13 cellular contexts compared by ENCODE assay signal in genomic region chr7:143331179-143331825, GRCh38. TPM values are rescaled to one million over a fixed set of nuclear protein-coding genes. Genes with fewer than 3 reads are reported as not detected.
DNase-seq lines count a peak whose midpoint lies in the region; ATAC-seq and TF ChIP-seq lines count a peak whose summit lies in the region.
"Had no signal": no experiment of that assay in that cellular context is flagged by ENCODE, and none has a peak within 500 bp of the region (broad histone marks: within the 10 kb centered on the region; RNA-seq: fewer than 3 reads in every experiment).

No MANE protein-coding gene starts in this region.

- H3K27me3 ChIP-seq in brain microvascular endothelial cell (replicated peaks) (no peaks in the 10 kb centered on the region), mesenchymal stem cell (ENCODE audit: control insufficient read depth in 1 of 2, insufficient read depth in 1 of 2, low read length in 2 of 2) (peaks cover 0 to 7% of the 10 kb centered on the region in 2 experiments)
- H3K27me3 ChIP-seq: BLaER1 treated with 17β-estradiol and CSF1 and Interleukin-3, amounts not matched to agents 10 nM and 100 nM had no signal

- no peaks in the 10 kb centered on the region for H3K9me3 ChIP-seq in mesenchymal stem cell (ENCODE audit: control insufficient read depth, low read length)
- H3K9me3 ChIP-seq: BLaER1 treated with 17β-estradiol and CSF1 and Interleukin-3, amounts not matched to agents 10 nM and 100 nM had no signal

- in situ Hi-C loops in brain microvascular endothelial cell (cut with HindIII; ENCODE audit: low pct_ligation_motif_present, low sequenced_read_pairs), result no loop called here

- H2BK120ac ChIP-seq in mesenchymal stem cell (ENCODE audit: low read depth, low read length), result no peak overlapping the region

- peak overlapping the region; percentile 27 for H2AFZ ChIP-seq in mesenchymal stem cell (ENCODE audit: low read depth, low read length)

- H2AK5ac ChIP-seq in mesenchymal stem cell (ENCODE audit: low read length, severe bottlenecking), result no peak overlapping the region

- peak overlapping the region; percentile 29 for H3K9ac ChIP-seq in mesenchymal stem cell (ENCODE audit: low read length)

- H3K4me3 ChIP-seq in AG04449 (ENCODE audit: low read depth, low read length) (no peak overlapping the region), brain microvascular endothelial cell (ENCODE audit: low read depth, low read length) (no peak overlapping the region), mesenchymal stem cell (ENCODE audit: insufficient read depth in 1 of 2, low read depth in 1 of 2, low read length in 2 of 2) (no peak overlapping the region)
- H3K4me3 ChIP-seq: BLaER1 treated with 17β-estradiol and CSF1 and Interleukin-3, amounts not matched to agents 10 nM and 100 nM; GM12878 had no signal

- ATAC-seq in HG02678 (IDR thresholded peaks at IDR 0.05; ENCODE audit: unreplicated experiment), result no peak
- no peak for ATAC-seq in HG03439 (IDR thresholded peaks at IDR 0.05; ENCODE audit: unreplicated experiment)
- no peak for ATAC-seq in HG03521 (IDR thresholded peaks at IDR 0.05; ENCODE audit: unreplicated experiment)
- ATAC-seq: GM12878 had no signal

- no peak overlapping the region for H3K4me2 ChIP-seq in mesenchymal stem cell (ENCODE audit: low read length, poor library complexity, severe bottlenecking)

- H4K8ac ChIP-seq in mesenchymal stem cell (ENCODE audit: low read length), result no peak overlapping the region

- H3K36me3 ChIP-seq in brain microvascular endothelial cell (replicated peaks) (no peaks in the 10 kb centered on the region), mesenchymal stem cell (ENCODE audit: control insufficient read depth in 1 of 2, insufficient read depth in 2 of 2, low read depth in 1 of 2, low read length in 2 of 2) (no peaks in the 10 kb centered on the region)
- H3K36me3 ChIP-seq: BLaER1 treated with 17β-estradiol and CSF1 and Interleukin-3, amounts not matched to agents 10 nM and 100 nM; WERI-Rb-1 had no signal

- H4K91ac ChIP-seq in mesenchymal stem cell (ENCODE audit: low read length), result no peak overlapping the region

- no peak overlapping the region for H3K23ac ChIP-seq in mesenchymal stem cell (ENCODE audit: low read length in 2 of 2)

- no peaks in the 10 kb centered on the region for H3K79me1 ChIP-seq in mesenchymal stem cell (replicated peaks; ENCODE audit: low read length, poor library complexity, severe bottlenecking)

- TF ChIP-seq CTCF in AG04449 (IDR thresholded peaks at IDR 0.05; ENCODE audit: insufficient read depth, low read length, missing control alignments), result no peak
- TF ChIP-seq CTCF in brain microvascular endothelial cell (IDR thresholded peaks at IDR 0.05; ENCODE audit: low read depth, low read length, missing control alignments), result no peak

- H3K14ac ChIP-seq in mesenchymal stem cell (ENCODE audit: low read length in 2 of 2), result peak overlapping the region in 1 of 2 experiments; percentile 71

- peak overlapping the region; percentile 87 to 89 for H3K18ac ChIP-seq in mesenchymal stem cell (ENCODE audit: low read depth in 1 of 2, low read length in 2 of 2)

- CTCF ChIA-PET in AG04449 (lab: Yijun Ruan, JAX), result interaction anchor here (1.0 to 2.6 kb wide), 5 partner anchors 9 to 91 kb away, joined by 3 to 10 read pairs (median 4); no protein-coding TSS in a partner anchor

- no peak overlapping the region for H2BK15ac ChIP-seq in mesenchymal stem cell (ENCODE audit: low read depth, poor library complexity, severe bottlenecking)

- no peak overlapping the region for H2BK5ac ChIP-seq in mesenchymal stem cell (ENCODE audit: low read depth, low read length, poor library complexity, severe bottlenecking)

- peak overlapping the region in 1 of 2 experiments; percentile 75 for H3K4ac ChIP-seq in mesenchymal stem cell (ENCODE audit: low read depth in 1 of 2, low read length in 2 of 2)

- peaks cover 1% of the 10 kb centered on the region for H3K4me1 ChIP-seq in mesenchymal stem cell (ENCODE audit: control insufficient read depth, insufficient read depth, low read depth, low read length)

- H2BK12ac ChIP-seq in mesenchymal stem cell (ENCODE audit: low read length in 2 of 2), result peak overlapping the region in 1 of 2 experiments; percentile 93

- WGBS in mesenchymal stem cell, result 76% methylated on average over 8 of the region's 8 CpGs

- H3K27ac ChIP-seq in brain microvascular endothelial cell (peak overlapping the region; percentile 34), mesenchymal stem cell (ENCODE audit: low read length, poor library complexity, severe bottlenecking) (no peak overlapping the region)
- H3K27ac ChIP-seq: WERI-Rb-1 had no signal

- peak; percentile 81 for DNase-seq in AG04449 (ENCODE audit: low read depth, low spot score)
- peak; percentile 47 for DNase-seq in HS-5 (ENCODE audit: low read depth)
- peak; percentile 88 for DNase-seq in brain microvascular endothelial cell
- DNase-seq in mesenchymal stem cell, result peak; percentile 65
- DNase-seq in anterior cingulate cortex (lab: John Stamatoyannopoulos, UW), result no peak
- DNase-seq: activated naive CD4-positive, alpha-beta T cell; NCI-H1436 treated with DMSO at 0.1 percent for 48 hours; WERI-Rb-1 had no signal

- POLR2A ChIA-PET in AG04449 (lab: Yijun Ruan, JAX), result interaction anchor here (1.1 kb wide), 1 partner anchor 43 kb away, joined by 4 read pairs; the partner anchor contains the start of gene CASP2

RNA-seq across cellular contexts. Expression of gene CLCN1, which starts 15.4 kb away (rescaled TPM):
- 0.03 TPM for polyA plus RNA-seq in mesenchymal stem cell (2013, experiment 1 of 2)
- 0.01 TPM for polyA plus RNA-seq in mesenchymal stem cell (2013, experiment 2 of 2)

RNA-seq across cellular contexts. Expression of gene FAM131B, which starts 31.2 kb away (rescaled TPM):
- 0.28 TPM for polyA plus RNA-seq in mesenchymal stem cell (2013, experiment 1 of 2)
- 0.30 TPM for polyA plus RNA-seq in mesenchymal stem cell (2013, experiment 2 of 2)

RNA-seq across cellular contexts. Expression of gene CASP2, which starts 43.2 kb away (rescaled TPM):
- polyA plus RNA-seq in mesenchymal stem cell (2013, experiment 1 of 2), result 16.3 TPM
- polyA plus RNA-seq in mesenchymal stem cell (2013, experiment 2 of 2), result 16.3 TPM

RNA-seq across cellular contexts. Expression of gene TMEM139, which starts 46.5 kb away (rescaled TPM):
- polyA plus RNA-seq in mesenchymal stem cell (2013, experiment 1 of 2), result 0.10 TPM
- polyA plus RNA-seq in mesenchymal stem cell (2013, experiment 2 of 2), result 0.10 TPM
- polyA plus RNA-seq: GM12878 had no signal

RNA-seq across cellular contexts. Expression of gene ZYX, which starts 49.8 kb away (rescaled TPM):
- polyA plus RNA-seq in mesenchymal stem cell (2013, experiment 1 of 2), result 317 TPM
- 305 TPM for polyA plus RNA-seq in mesenchymal stem cell (2013, experiment 2 of 2)

Comparison
In these comparisons a context has a peak if more than half of its experiments do, and no peak if none do; other contexts are left out.
1. DNase-seq: peak in AG04449 (single experiment), HS-5 (single experiment), brain microvascular endothelial cell (single experiment) and mesenchymal stem cell (single experiment); none in anterior cingulate cortex (0 of 58).